ENCODE assay signal across 8 cellular contexts in genomic region chr7:65307651-65308299, GRCh38.
DNase-seq lines count a peak whose midpoint lies in the region; ATAC-seq and TF ChIP-seq lines count a peak whose summit lies in the region.

No MANE protein-coding gene starts in this region.

- ATAC-seq in HG02678 (IDR thresholded peaks at IDR 0.05; ENCODE audit: unreplicated experiment) (peak; percentile 86), left lobe of liver (peak; percentile 68)

- H3K9me3 ChIP-seq in WERI-Rb-1 (ENCODE audit: severe bottlenecking): no peaks in the 10 kb centered on the region

- peak; percentile 67 for TF ChIP-seq CTCF in WERI-Rb-1 (IDR thresholded peaks at IDR 0.05; ENCODE audit: low read depth, low read length)

- H3K4me3 ChIP-seq in WERI-Rb-1 (ENCODE audit: low read depth, low read length): no peak overlapping the region

- DNase-seq in activated CD4-positive, CD25-positive, alpha-beta regulatory T cell treated with anti-CD3 and anti-CD28 coated beads, Interleukin-2, amount 50 U/mL, for 16 hours (ENCODE audit: low read depth, low spot score): peak; percentile 2
- no peak for DNase-seq in activated CD4-positive, CD25-positive, alpha-beta regulatory T cell treated with anti-CD3 and anti-CD28 coated beads, Interleukin-2, amount 50 U/mL, for 72 hours
- peak; percentile 53 for DNase-seq in NCI-H2029 (lab: John Stamatoyannopoulos, UW)
- DNase-seq in WERI-Rb-1: peak; percentile 86
- peak; percentile 84 for DNase-seq in cerebellar cortex (ENCODE audit: low spot score)
- DNase-seq in left lobe of liver (ENCODE audit: low spot score): no peak
- peak; percentile 8 for DNase-seq in stimulated activated CD8-positive, alpha-beta memory T cell treated with anti-CD3 and anti-CD28 coated beads, Interleukin-12 subunit alpha, Interleukin-12 subunit beta, amount 100 ng/mL, for 4 hours (ENCODE audit: low read depth)

- H3K36me3 ChIP-seq in WERI-Rb-1: peaks cover 56% of the 10 kb centered on the region

- no peaks in the 10 kb centered on the region for H3K27me3 ChIP-seq in WERI-Rb-1 (ENCODE audit: insufficient read depth, low read depth, severe bottlenecking)

- H3K27ac ChIP-seq in WERI-Rb-1: peak overlapping the region; percentile 28; the same call in 1 of the 2 replicates

Comparison
In these comparisons a context has a peak if more than half of its experiments do, and no peak if none do; other contexts are left out.
1. DNase-seq: peak in activated CD4-positive, CD25-positive, alpha-beta regulatory T cell treated with anti-CD3 and anti-CD28 coated beads, Interleukin-2, amount 50 U/mL, for 16 hours (single experiment), NCI-H2029 (single experiment), WERI-Rb-1 (single experiment), cerebellar cortex (single experiment) and stimulated activated CD8-positive, alpha-beta memory T cell treated with anti-CD3 and anti-CD28 coated beads, Interleukin-12 subunit alpha, Interleukin-12 subunit beta, amount 100 ng/mL, for 4 hours (single experiment); none in activated CD4-positive, CD25-positive, alpha-beta regulatory T cell treated with anti-CD3 and anti-CD28 coated beads, Interleukin-2, amount 50 U/mL, for 72 hours (single experiment) and left lobe of liver (single experiment).